Comparison of ENCODE assay signal across 1 cellular context in the genomic region with DNA sequence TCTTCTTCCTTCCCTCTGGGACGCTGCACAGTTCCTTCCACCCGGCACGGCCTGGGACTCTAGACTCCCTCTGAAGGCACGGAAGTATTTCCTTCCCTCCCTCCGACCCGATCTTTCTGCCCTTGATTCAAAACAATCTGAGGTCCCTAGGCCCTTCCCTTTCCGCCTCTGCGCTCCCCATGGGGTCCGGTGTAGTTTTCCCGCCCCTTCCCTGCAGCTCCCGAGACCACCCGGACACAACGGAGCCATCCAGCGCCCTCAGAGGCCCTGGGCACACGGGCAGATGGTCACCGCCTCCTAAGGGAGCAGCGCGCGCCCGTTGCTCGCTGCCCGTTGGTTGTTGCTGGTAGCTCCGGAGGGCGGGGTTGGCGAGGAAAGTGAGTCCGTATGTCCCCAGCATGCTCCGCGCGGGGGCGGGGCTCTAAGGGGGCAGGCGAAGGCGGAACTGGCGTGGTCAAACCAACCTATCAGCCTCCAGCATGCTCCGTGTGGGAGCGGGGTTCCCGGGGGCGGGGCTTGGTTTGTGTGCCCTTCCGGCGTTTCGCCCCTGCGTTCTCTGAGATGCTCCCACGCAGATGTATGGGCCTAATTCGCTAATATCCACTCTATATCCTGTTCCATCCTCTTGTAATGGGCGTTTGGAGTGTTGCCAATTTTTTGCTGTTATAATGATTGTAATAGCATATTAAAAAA.
TF ChIP-seq lines count a peak whose summit lies in the region.

No MANE protein-coding gene starts in this region.

TF ChIP-seq in GM23338, 12 proteins besides CTCF, POLR2A, EP300 and RAD21:
- TF ChIP-seq JUNB (IDR thresholded peaks at IDR 0.05; ENCODE audit: unreplicated experiment) = no peak
- TF ChIP-seq CREB1 (CRISPR knock-in tag; IDR thresholded peaks at IDR 0.05; ENCODE audit: low read depth) = 0 out of 2 replicates have a peak, but pooled peaks have one; percentile 7
- TF ChIP-seq, protein P1, sequence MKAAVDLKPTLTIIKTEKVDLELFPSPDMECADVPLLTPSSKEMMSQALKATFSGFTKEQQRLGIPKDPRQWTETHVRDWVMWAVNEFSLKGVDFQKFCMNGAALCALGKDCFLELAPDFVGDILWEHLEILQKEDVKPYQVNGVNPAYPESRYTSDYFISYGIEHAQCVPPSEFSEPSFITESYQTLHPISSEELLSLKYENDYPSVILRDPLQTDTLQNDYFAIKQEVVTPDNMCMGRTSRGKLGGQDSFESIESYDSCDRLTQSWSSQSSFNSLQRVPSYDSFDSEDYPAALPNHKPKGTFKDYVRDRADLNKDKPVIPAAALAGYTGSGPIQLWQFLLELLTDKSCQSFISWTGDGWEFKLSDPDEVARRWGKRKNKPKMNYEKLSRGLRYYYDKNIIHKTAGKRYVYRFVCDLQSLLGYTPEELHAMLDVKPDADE (IDR thresholded peaks at IDR 0.05) = 0 out of 2 replicates have a peak, but pooled peaks have one; percentile 30
- TF ChIP-seq POLR2AphosphoS5 (IDR thresholded peaks at IDR 0.05; ENCODE audit: low read depth) = peak; percentile 97
